8 cellular contexts compared by ENCODE assay signal in genomic region chrX:47658684-47659515, GRCh38. TPM values are rescaled to one million over a fixed set of nuclear protein-coding genes. Genes with fewer than 3 reads are reported as not detected.
DNase-seq lines count a peak whose midpoint lies in the region; ATAC-seq and TF ChIP-seq lines count a peak whose summit lies in the region.

A gene with protein sequence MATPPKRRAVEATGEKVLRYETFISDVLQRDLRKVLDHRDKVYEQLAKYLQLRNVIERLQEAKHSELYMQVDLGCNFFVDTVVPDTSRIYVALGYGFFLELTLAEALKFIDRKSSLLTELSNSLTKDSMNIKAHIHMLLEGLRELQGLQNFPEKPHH (minus strand): TSS chrX:47659180. CDS start chrX:47658927, 253 bp downstream.

- intact Hi-C loops in activated T-helper 2 cell treated with anti-CD3 and anti-CD28 coated beads, Interferon-gamma antibody, Interleukin-2, Interleukin-4, amounts not matched to agents 10 μg/mL and 5 μg/mL and 100 μg/mL, durations not matched to agents 14 hours and 24 hours and 36 hours (cut with micrococcal nuclease): loop anchor here (1.0 to 10.0 kb wide), 3 partner anchors 9 to 366 kb away; partner anchors contain the start of genes ARAF and ELK1
- intact Hi-C loops in natural killer cell (cut with micrococcal nuclease): loop anchor here (2.0 to 10.0 kb wide), 5 partner anchors 37 to 1298 kb away; partner anchors contain the start of genes ARAF, CDK16 and OTUD5

- peak within 1 kb of the TSS; percentile 98 for H3K9ac ChIP-seq in fibroblast of lung (ENCODE audit: insufficient read depth, low read length)

- H3K27ac ChIP-seq in DOHH2 (ENCODE audit: low read depth, low read length): peak within 1 kb of the TSS; percentile 93
- H3K27ac ChIP-seq in RWPE2 (ENCODE audit: poor library complexity, severe bottlenecking): peak within 1 kb of the TSS; percentile 67
- peak within 1 kb of the TSS; percentile 99 for H3K27ac ChIP-seq in fibroblast of lung (ENCODE audit: insufficient read depth, low read length)

- H3K36me3 Mint-ChIP-seq in activated T-helper 2 cell treated with anti-CD3 and anti-CD28 coated beads, Interferon-gamma antibody, Interleukin-2, Interleukin-4, amounts not matched to agents 10 μg/mL and 5 μg/mL and 100 μg/mL, durations not matched to agents 14 hours and 24 hours and 36 hours (ENCODE audit: low read depth): peaks cover 62% of the 10 kb centered on the region
- H3K36me3 Mint-ChIP-seq in natural killer cell: no peaks in the 10 kb centered on the region

- H3F3A ChIP-seq in DOHH2 (ENCODE audit: control insufficient read depth, insufficient read depth): no peaks in the 10 kb centered on the region

- H3K27ac Mint-ChIP-seq in activated T-helper 2 cell treated with anti-CD3 and anti-CD28 coated beads, Interferon-gamma antibody, Interleukin-2, Interleukin-4, amounts not matched to agents 10 μg/mL and 5 μg/mL and 100 μg/mL, durations not matched to agents 14 hours and 24 hours and 36 hours: peak within 1 kb of the TSS; percentile 97
- H3K27ac Mint-ChIP-seq in natural killer cell: peak within 1 kb of the TSS; percentile 93

- H3K4me1 ChIP-seq in DOHH2 (ENCODE audit: control insufficient read depth, low read length) (peaks cover 10% of the 10 kb centered on the region), RWPE2 (ENCODE audit: insufficient read depth, poor library complexity, severe bottlenecking) (no peaks in the 10 kb centered on the region), fibroblast of lung (ENCODE audit: control insufficient read depth, extremely low read depth, insufficient read depth, low read length) (peaks cover 2% of the 10 kb centered on the region)

- TF ChIP-seq CTCF in DOHH2 (IDR thresholded peaks at IDR 0.05; ENCODE audit: low read depth, low read length, poor library complexity, severe bottlenecking) (no peak), RWPE2 (IDR thresholded peaks at IDR 0.05; ENCODE audit: poor library complexity, severe bottlenecking) (no peak), fibroblast of lung (conservative IDR thresholded peaks at IDR 0.05 in 1 of 2, IDR thresholded peaks at IDR 0.05 in 1 of 2; ENCODE audit: low read depth in 1 of 2, low read length in 2 of 2) (no peak), natural killer cell (IDR thresholded peaks at IDR 0.05) (no peak)

- H3K4me3 ChIP-seq in DOHH2 (ENCODE audit: low read length) (peak within 1 kb of the TSS; percentile 94), RWPE2 (ENCODE audit: severe bottlenecking) (peak within 1 kb of the TSS; percentile 88), fibroblast of lung (replicated peaks in 1 of 4; ENCODE audit: control extremely low read depth in 1 of 4, insufficient read depth in 1 of 4, low read depth in 3 of 4, low read length in 4 of 4) (peak within 1 kb of the TSS; percentile 60 to 94 (median 72))

- H3K4me2 ChIP-seq in DOHH2 (ENCODE audit: low read length) (peak within 1 kb of the TSS; percentile 64), fibroblast of lung (ENCODE audit: extremely low read depth, insufficient read depth, low read length) (peak within 1 kb of the TSS; percentile 71)

- H3K27me3 ChIP-seq in DOHH2 (ENCODE audit: control insufficient read depth, low read length) (no peaks in the 10 kb centered on the region), RWPE2 (ENCODE audit: insufficient read depth, poor library complexity, severe bottlenecking) (no peaks in the 10 kb centered on the region), fibroblast of lung (ENCODE audit: control insufficient read depth, insufficient read depth, low read length) (no peaks in the 10 kb centered on the region)

- H3K9me3 ChIP-seq in DOHH2 (ENCODE audit: control insufficient read depth, insufficient read depth, low read length): no peaks in the 10 kb centered on the region; the same call in 1 of the 2 replicates
- H3K9me3 ChIP-seq in RWPE2 (ENCODE audit: severe bottlenecking): no peaks in the 10 kb centered on the region
- H3K9me3 ChIP-seq in fibroblast of lung (ENCODE audit: control insufficient read depth, insufficient read depth, low read depth, low read length): no peaks in the 10 kb centered on the region

- H4K20me1 ChIP-seq in DOHH2 (ENCODE audit: control insufficient read depth, insufficient read depth, low read depth, low read length): no peaks in the 10 kb centered on the region
- H4K20me1 ChIP-seq in fibroblast of lung (ENCODE audit: control insufficient read depth, extremely low read depth, insufficient read depth, low read length): no peaks in the 10 kb centered on the region

- peak within 1 kb of the TSS; percentile 7 for H2AFZ ChIP-seq in fibroblast of lung (ENCODE audit: low read length)

- peaks cover 4% of the 10 kb centered on the region for H3K9me3 Mint-ChIP-seq in activated T-helper 2 cell treated with anti-CD3 and anti-CD28 coated beads, Interferon-gamma antibody, Interleukin-2, Interleukin-4, amounts not matched to agents 10 μg/mL and 5 μg/mL and 100 μg/mL, durations not matched to agents 14 hours and 24 hours and 36 hours
- no peaks in the 10 kb centered on the region for H3K9me3 Mint-ChIP-seq in natural killer cell

- H3K4me1 Mint-ChIP-seq in activated T-helper 2 cell treated with anti-CD3 and anti-CD28 coated beads, Interferon-gamma antibody, Interleukin-2, Interleukin-4, amounts not matched to agents 10 μg/mL and 5 μg/mL and 100 μg/mL, durations not matched to agents 14 hours and 24 hours and 36 hours (ENCODE audit: low read depth): peaks cover 41% of the 10 kb centered on the region
- H3K4me1 Mint-ChIP-seq in natural killer cell: peaks cover 0 to 8% of the 10 kb centered on the region in 2 donors

- H3K79me2 ChIP-seq in DOHH2 (ENCODE audit: control insufficient read depth, low read length): peaks cover 13% of the 10 kb centered on the region
- peaks cover 4% of the 10 kb centered on the region for H3K79me2 ChIP-seq in fibroblast of lung (ENCODE audit: control insufficient read depth, insufficient read depth, low read length)

- no peaks in the 10 kb centered on the region for H3K27me3 Mint-ChIP-seq in activated T-helper 2 cell treated with anti-CD3 and anti-CD28 coated beads, Interferon-gamma antibody, Interleukin-2, Interleukin-4, amounts not matched to agents 10 μg/mL and 5 μg/mL and 100 μg/mL, durations not matched to agents 14 hours and 24 hours and 36 hours (ENCODE audit: low read depth)
- H3K27me3 Mint-ChIP-seq in natural killer cell (ENCODE audit: low read depth in 2 of 2): peaks cover 0 to 5% of the 10 kb centered on the region in 2 donors

- H3K36me3 ChIP-seq in DOHH2 (ENCODE audit: control insufficient read depth, low read length) (peaks cover 29% of the 10 kb centered on the region), RWPE2 (ENCODE audit: low read depth) (peaks cover 32% of the 10 kb centered on the region), fibroblast of lung (ENCODE audit: control insufficient read depth, insufficient read depth, low read length) (no peaks in the 10 kb centered on the region)

- DNase-seq in GOT3 (lab: John Stamatoyannopoulos, UW) (peak; percentile 75), LoVo (ENCODE audit: low spot score) (peak; percentile 88), RWPE2 (ENCODE audit: low spot score) (peak; percentile 92), fibroblast of lung (ENCODE audit: low read depth in 2 of 2) (peak; percentile 94 to 97), natural killer cell (peak; percentile 85)
- peak; percentile 91 for DNase-seq in activated T-helper 2 cell treated with anti-CD3 and anti-CD28 coated beads, Interferon-gamma antibody, Interleukin-2, Interleukin-4, amounts not matched to agents 10 μg/mL and 5 μg/mL and 100 μg/mL, durations not matched to agents 14 hours and 24 hours and 36 hours (ENCODE audit: low spot score)
- DNase-seq in stimulated activated naive CD4-positive, alpha-beta T cell treated with Interleukin-2 at 50 U/mL for 16 hours (lab: John Stamatoyannopoulos, UW): peak; percentile 91

- H3K9me2 ChIP-seq in DOHH2 (replicated peaks; ENCODE audit: control insufficient read depth, low read length): no peaks in the 10 kb centered on the region

- peak; percentile 86 for ATAC-seq in RWPE2 (ENCODE audit: low read depth)
- ATAC-seq in natural killer cell: peak; percentile 81 to 92 (median 82)

- H3K4me3 Mint-ChIP-seq in activated T-helper 2 cell treated with anti-CD3 and anti-CD28 coated beads, Interferon-gamma antibody, Interleukin-2, Interleukin-4, amounts not matched to agents 10 μg/mL and 5 μg/mL and 100 μg/mL, durations not matched to agents 14 hours and 24 hours and 36 hours (ENCODE audit: low read depth): peak within 1 kb of the TSS; percentile 87
- peak within 1 kb of the TSS; percentile 83 for H3K4me3 Mint-ChIP-seq in natural killer cell

RNA-seq across cellular contexts. Expression of the gene that starts here (rescaled TPM):
- 204 and 208 TPM in 2 replicates for total RNA-seq in activated T-helper 2 cell treated with anti-CD3 and anti-CD28 coated beads, Interferon-gamma antibody, Interleukin-2, Interleukin-4, amounts not matched to agents 10 μg/mL and 5 μg/mL and 100 μg/mL, durations not matched to agents 14 hours and 24 hours and 36 hours
- total RNA-seq in fibroblast of lung (111 and 143 TPM in 2 replicates), natural killer cell (100 to 1,000 TPM in 1 of 3 donors, 10 to 100 TPM in 2; 88.2 to 102 (median 95.4) TPM)
- 114 and 141 TPM in 2 replicates for polyA plus RNA-seq in fibroblast of lung
- 154 TPM in 2 replicates for polyA plus RNA-seq in fibroblast of lung (2012)
- 37.4 and 38.1 TPM in 2 replicates for polyA minus RNA-seq in fibroblast of lung (ENCODE audit: low replicate concordance)

Comparison
In these comparisons a context has a peak if more than half of its experiments do, and no peak if none do; other contexts are left out.
1. Peak in every context shown above with its lines: DNase-seq, ATAC-seq, H3K4me3 ChIP-seq and H3K27ac ChIP-seq.